Comparison of ENCODE assay signal across 25 cellular contexts in genomic region chr2:227442639-227443038, GRCh38. TPM values are rescaled to one million over a fixed set of nuclear protein-coding genes. Genes with fewer than 3 reads are reported as not detected.
A peak's percentile ranks its signal among the peaks of the same experiment; 100 is the strongest.
DNase-seq lines count a peak whose midpoint lies in the region; ATAC-seq, FAIRE-seq and TF ChIP-seq lines count a peak whose summit lies in the region.
"Had no signal": no experiment of that assay in that cellular context is flagged by ENCODE, and none has a peak within 500 bp of the region (broad histone marks: within the 10 kb centered on the region; RNA-seq: fewer than 3 reads in every experiment).

No MANE protein-coding gene starts in this region.

- no peak overlapping the region for H3K27ac ChIP-seq in foreskin keratinocyte
- H3K27ac ChIP-seq: A549; BLaER1 treated with 17β-estradiol and CSF1 and Interleukin-3, amounts not matched to agents 10 nM and 100 nM had no signal

- TF ChIP-seq CTCF in foreskin keratinocyte (conservative IDR thresholded peaks at IDR 0.05), result no peak

- H3K27me3 ChIP-seq in foreskin keratinocyte, result no peaks in the 10 kb centered on the region
- H3K27me3 ChIP-seq: BE2C; BLaER1 treated with 17β-estradiol and CSF1 and Interleukin-3, amounts not matched to agents 10 nM and 100 nM had no signal

- peak; percentile 57 for FAIRE-seq in GM12892 (lab: Jason Lieb, UNC)
- FAIRE-seq: A549, D721Med had no signal

- DNase-seq in GM12892 (ENCODE audit: insufficient read length) (no peak), foreskin keratinocyte (no peak), left colon (no peak), nucleus accumbens (lab: John Stamatoyannopoulos, UW) (no peak)
- DNase-seq in central memory CD4-positive, alpha-beta T cell, result no peak
- DNase-seq: 8988T; ACHN; AML-193; BE2C; CD4-positive, alpha-beta T cell; CD8-positive, alpha-beta memory T cell; DMS 273 treated with DMSO at 0.1 percent for 48 hours; DMS79; EL; GDM1; H9; HFFc6 had no signal

- intact Hi-C loops in left colon (cut with DNase I, micrococcal nuclease), result no loop called here

- peak; percentile 50 for ATAC-seq in HG03378 (IDR thresholded peaks at IDR 0.05; ENCODE audit: unreplicated experiment)
- ATAC-seq in foreskin keratinocyte, result peak; percentile 21
- ATAC-seq in left colon, result no peak
- ATAC-seq: GM23338, HCT116 had no signal

- H3K4me1 ChIP-seq in foreskin keratinocyte, result no peaks in the 10 kb centered on the region
- H3K4me1 ChIP-seq: BE2C had no signal

- TF ChIP-seq POLR2A in GM12892 (IDR thresholded peaks at IDR 0.05; ENCODE audit: low read depth, low read length), result no peak

RNA-seq across cellular contexts. Expression of gene AGFG1, which starts 29.3 kb away (rescaled TPM):
- 68.9 TPM for polyA plus RNA-seq in GM12892 (2012; ENCODE audit: missing spikeins)
- total RNA-seq in foreskin keratinocyte, result 80.3 and 83.0 TPM in 2 replicates
- polyA plus RNA-seq in foreskin keratinocyte, result 42.1 and 47.6 TPM in 2 replicates
- 10 to 100 TPM; 64.6 to 77.3 TPM for total RNA-seq in left colon

RNA-seq across cellular contexts. Expression of gene SCYGR1, which starts 54.9 kb away (rescaled TPM):
- not detected for polyA plus RNA-seq in GM12892 (2012; ENCODE audit: missing spikeins)
- total RNA-seq in foreskin keratinocyte (not detected in 2 replicates), left colon (not detected)
- polyA plus RNA-seq in foreskin keratinocyte, result not detected in 2 replicates
- total RNA-seq: CD4-positive, alpha-beta T cell; CD8-positive, alpha-beta memory T cell; GM23338; H4; H9; HFFc6 had no signal
- polyA plus RNA-seq: A549; CD14-positive monocyte; CD8-positive, alpha-beta memory T cell; GM23338 had no signal
